ENCODE assay signal across 25 cellular contexts in the genomic region with DNA sequence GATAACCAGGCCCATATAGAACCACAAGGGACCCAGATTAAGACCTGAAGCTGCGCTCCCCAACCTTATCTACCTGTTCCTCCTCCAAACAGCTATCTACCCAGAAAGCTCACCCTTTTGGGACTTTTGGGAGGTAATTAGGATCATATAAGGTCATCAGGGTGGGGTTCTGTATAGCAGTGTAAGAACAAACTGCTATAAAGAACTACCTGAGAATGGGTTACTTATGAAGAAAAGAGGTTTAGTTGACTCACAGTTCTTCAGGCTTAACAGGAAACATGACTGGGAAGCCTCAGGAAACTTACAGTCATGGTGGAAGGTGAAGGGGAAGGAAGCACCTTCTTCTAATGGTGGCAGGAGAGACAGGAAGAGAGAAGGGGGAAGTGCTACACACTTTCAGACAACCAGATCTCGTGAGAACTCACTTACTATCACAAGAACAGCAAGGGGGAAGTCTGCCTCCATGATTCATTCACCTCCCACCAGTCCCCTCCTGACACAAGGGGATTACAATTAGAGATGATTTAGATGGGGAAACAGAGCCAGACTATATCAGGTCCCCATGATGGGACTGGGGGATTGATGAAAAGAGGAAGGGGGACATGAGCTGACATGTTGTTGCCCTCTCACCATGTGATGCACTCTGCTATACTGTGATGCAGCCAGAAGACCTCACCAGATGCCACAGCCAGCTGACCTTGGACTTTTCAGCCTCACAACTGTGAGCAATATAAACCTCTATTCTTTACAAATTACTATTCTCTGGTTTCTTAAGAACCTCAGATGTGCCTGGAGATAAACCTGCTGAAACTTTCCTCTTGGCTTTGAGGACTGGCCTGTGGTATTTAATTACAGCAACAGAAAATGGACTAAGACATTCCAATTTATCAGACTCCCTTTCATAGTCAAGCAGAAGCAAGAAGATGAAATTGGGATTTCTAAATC. TPM values are rescaled to one million over a fixed set of nuclear protein-coding genes. Genes with fewer than 3 reads are reported as not detected.
A peak's percentile ranks its signal among the peaks of the same experiment; 100 is the strongest.
DNase-seq lines count a peak whose midpoint lies in the region; FAIRE-seq and TF ChIP-seq lines count a peak whose summit lies in the region.
"Had no signal": no experiment of that assay in that cellular context is flagged by ENCODE, and none has a peak within 500 bp of the region (broad histone marks: within the 10 kb centered on the region; RNA-seq: fewer than 3 reads in every experiment).

No MANE protein-coding gene starts in this region.

- H3K9ac ChIP-seq in keratinocyte (ENCODE audit: control insufficient read depth, extremely low read depth, insufficient read depth, low read length) = no peak overlapping the region
- H3K9ac ChIP-seq: BLaER1 had no signal

- H3K36me3 Mint-ChIP-seq in CD4-positive, alpha-beta memory T cell = no peaks in the 10 kb centered on the region
- H3K36me3 Mint-ChIP-seq: naive thymus-derived CD8-positive, alpha-beta T cell had no signal

- no peaks in the 10 kb centered on the region for H3K9me3 ChIP-seq in keratinocyte (ENCODE audit: control insufficient read depth, low read depth, low read length)
- no peaks in the 10 kb centered on the region for H3K9me3 ChIP-seq in CD4-positive, alpha-beta memory T cell (ENCODE audit: control insufficient read depth in 1 of 2, low read length in 2 of 2)
- H3K9me3 ChIP-seq: esophagus muscularis mucosa, gastroesophageal sphincter, pancreas, right lobe of liver had no signal

- no peak overlapping the region for H3K4me3 Mint-ChIP-seq in CD4-positive, alpha-beta memory T cell
- H3K4me3 Mint-ChIP-seq: H9; naive thymus-derived CD8-positive, alpha-beta T cell had no signal

- no peak overlapping the region for H3K4me2 ChIP-seq in keratinocyte (ENCODE audit: control insufficient read depth, extremely low read depth, insufficient read depth, low read depth, low read length)
- H3K4me2 ChIP-seq: BLaER1 had no signal

- H4K20me1 ChIP-seq in keratinocyte (ENCODE audit: control insufficient read depth, extremely low read depth, insufficient read depth, low read length) = no peaks in the 10 kb centered on the region
- H4K20me1 ChIP-seq: BLaER1 had no signal

- no peaks in the 10 kb centered on the region for H3K4me1 Mint-ChIP-seq in CD4-positive, alpha-beta memory T cell

- H3K27ac ChIP-seq in keratinocyte (ENCODE audit: control insufficient read depth, insufficient read depth, low read length) = no peak overlapping the region
- H3K27ac ChIP-seq in CD4-positive, alpha-beta memory T cell (ENCODE audit: low read depth, low read length) = no peak overlapping the region
- H3K27ac ChIP-seq: BLaER1, esophagus muscularis mucosa, gastroesophageal sphincter, pancreas, right lobe of liver had no signal

- no peak for TF ChIP-seq CTCF in keratinocyte (optimal IDR thresholded peaks at IDR 0.05 in 1 of 3, IDR thresholded peaks at IDR 0.05 in 1 of 3, conservative IDR thresholded peaks at IDR 0.05 in 1 of 3; ENCODE audit: extremely low read depth in 1 of 3, insufficient read depth in 2 of 3, low read length in 3 of 3)

- FAIRE-seq in GM12891 (lab: Jason Lieb, UNC) = no peak
- peak; percentile 9 for FAIRE-seq in keratinocyte (lab: Jason Lieb, UNC)
- FAIRE-seq: pancreas had no signal

- DNase-seq in NCI-H82 (lab: John Stamatoyannopoulos, UW) (peak; percentile 40), NCI-H82 treated with DMSO at 0.1 percent for 48 hours (lab: John Stamatoyannopoulos, UW; ENCODE audit: unreplicated experiment) (no peak), GM12891 (ENCODE audit: insufficient read length, low spot score) (no peak), SK-N-DZ (ENCODE audit: low spot score) (peak; percentile 93), keratinocyte (ENCODE audit: low read depth, low spot score) (no peak), NCI-H2081 treated with DMSO at 0.1 percent for 48 hours (lab: John Stamatoyannopoulos, UW) (no peak), NCI-H187 treated with DMSO at 0.1 percent for 48 hours (lab: John Stamatoyannopoulos, UW) (no peak)
- DNase-seq in CD4-positive, alpha-beta memory T cell = no peak
- DNase-seq: activated effector memory CD4-positive, alpha-beta T cell treated with anti-CD3 and anti-CD28 coated beads, Interleukin-2, amount 50 U/mL, for 16 hours; effector memory CD4-positive, alpha-beta T cell; GF-D8; H9; left cardiac atrium; mesendoderm; MM.1S; naive thymus-derived CD8-positive, alpha-beta T cell; NCI-H2029 treated with DMSO at 0.1 percent for 48 hours; pancreas; right lobe of liver; stimulated activated CD4-positive, alpha-beta T cell treated with anti-CD3 and anti-CD28 coated beads, Interleukin-15, amount 100 ng/mL, for 24 hours; stimulated activated naive CD4-positive, alpha-beta T cell; trophoblast cell had no signal

- intact Hi-C loops in CD4-positive, alpha-beta memory T cell (cut with micrococcal nuclease) = no loop called here

- no peaks in the 10 kb centered on the region for H3K27me3 ChIP-seq in keratinocyte (ENCODE audit: control insufficient read depth, extremely low read depth, insufficient read depth, low read length)
- H3K27me3 ChIP-seq in CD4-positive, alpha-beta memory T cell (ENCODE audit: insufficient read depth, low read length) = no peaks in the 10 kb centered on the region
- H3K27me3 ChIP-seq: BLaER1, esophagus muscularis mucosa, gastroesophageal sphincter, pancreas, right lobe of liver had no signal

- peak overlapping the region in 2 of 7 donors; percentile 29 to 71 for H3K27ac Mint-ChIP-seq in CD4-positive, alpha-beta memory T cell
- H3K27ac Mint-ChIP-seq: H9 had no signal

- H3K4me3 ChIP-seq in keratinocyte (ENCODE audit: control insufficient read depth in 2 of 3, extremely low read depth in 1 of 3, insufficient read depth in 2 of 3, low read depth in 1 of 3, low read length in 3 of 3) = no peak overlapping the region
- no peak overlapping the region for H3K4me3 ChIP-seq in CD4-positive, alpha-beta memory T cell (ENCODE audit: low read length in 2 of 2)
- H3K4me3 ChIP-seq: BLaER1, esophagus muscularis mucosa, gastroesophageal sphincter, pancreas, right lobe of liver had no signal

- H3K9me3 Mint-ChIP-seq in CD4-positive, alpha-beta memory T cell = peaks cover 0 to 5% (median 0%) of the 10 kb centered on the region in 8 donors
- H3K9me3 Mint-ChIP-seq: H9 had no signal

- TF ChIP-seq POLR2A in GM12891 (IDR thresholded peaks at IDR 0.05; ENCODE audit: low read depth, low read length) = no peak

- H3K79me2 ChIP-seq in keratinocyte (ENCODE audit: control insufficient read depth, insufficient read depth, low read length) = no peaks in the 10 kb centered on the region

- H3K9me1 ChIP-seq in keratinocyte (ENCODE audit: control insufficient read depth, extremely low read depth, insufficient read depth, low read length) = no peaks in the 10 kb centered on the region

- no peak overlapping the region for H2AFZ ChIP-seq in keratinocyte (ENCODE audit: control insufficient read depth, low read length)

- H3K4me1 ChIP-seq in keratinocyte (ENCODE audit: control insufficient read depth, extremely low read depth, insufficient read depth, low read length) = no peaks in the 10 kb centered on the region
- no peaks in the 10 kb centered on the region for H3K4me1 ChIP-seq in CD4-positive, alpha-beta memory T cell (ENCODE audit: insufficient read depth, low read length)
- H3K4me1 ChIP-seq: esophagus muscularis mucosa, gastroesophageal sphincter, pancreas, right lobe of liver had no signal

- dilution Hi-C loops in keratinocyte (cut with MboI; ENCODE audit: extremely low pct_ligation_motif_present, low sequenced_read_pairs) = no loop called here

- H3K36me3 ChIP-seq in keratinocyte (ENCODE audit: control insufficient read depth in 2 of 2, extremely low read depth in 1 of 2, insufficient read depth in 2 of 2, low read length in 2 of 2) = no peaks in the 10 kb centered on the region
- no peaks in the 10 kb centered on the region for H3K36me3 ChIP-seq in CD4-positive, alpha-beta memory T cell (ENCODE audit: insufficient read depth, low read length)
- H3K36me3 ChIP-seq: BLaER1, esophagus muscularis mucosa, gastroesophageal sphincter, pancreas, right lobe of liver had no signal

- H3K27me3 Mint-ChIP-seq in CD4-positive, alpha-beta memory T cell = no peaks in the 10 kb centered on the region
- H3K27me3 Mint-ChIP-seq: naive thymus-derived CD8-positive, alpha-beta T cell had no signal

- CTCF ChIA-PET in CD4-positive, alpha-beta memory T cell (lab: Charles Lee; ENCODE audit: partially characterized antibody) = no interaction called here

- POLR2A ChIA-PET in CD4-positive, alpha-beta memory T cell (lab: Charles Lee; ENCODE audit: partially characterized antibody) = no interaction called here

TF ChIP-seq in GM12891, 5 proteins besides CTCF, POLR2A, EP300 and RAD21:
- TF ChIP-seq POLR2AphosphoS5 (IDR thresholded peaks at IDR 0.05; ENCODE audit: low read depth, low read length) = no peak
- TF ChIP-seq TAF1 (IDR thresholded peaks at IDR 0.05; ENCODE audit: low read depth, low read length) = no peak
- TF ChIP-seq PAX5 (IDR thresholded peaks at IDR 0.05; ENCODE audit: insufficient read depth, low read length, severe bottlenecking) = no peak
- no peak for TF ChIP-seq POU2F2 (IDR thresholded peaks at IDR 0.05; ENCODE audit: low read depth, low read length)
- TF ChIP-seq SPI1 (IDR thresholded peaks at IDR 0.05; ENCODE audit: low read depth, low read length) = 0 out of 2 replicates have a peak, but pooled peaks have one; percentile 0

RNA-seq across cellular contexts. Expression of a gene that starts 15.3 kb away (rescaled TPM):
- 0.01 TPM for polyA plus RNA-seq in GM12891 (2012; ENCODE audit: low read depth, missing spikeins)
- polyA plus RNA-seq in SK-N-DZ (2014; cell fraction: cytosol; rRNA removed) = 2.0 and 2.2 TPM in 2 replicates
- 1.3 and 1.7 TPM in 2 replicates for polyA plus RNA-seq in SK-N-DZ (2014; cell fraction: nucleus; rRNA removed)
- polyA plus RNA-seq in keratinocyte = 0.15 to 0.71 TPM (median 0.40 TPM) in 3 replicates
- polyA plus RNA-seq in keratinocyte (2011; ENCODE audit: low read depth) = 1.9 TPM
- polyA plus RNA-seq in keratinocyte (2011; cell fraction: cytosol; rRNA removed) = 0.27 and 0.36 TPM in 2 replicates
- 0.63 and 1.6 TPM in 2 replicates for polyA plus RNA-seq in keratinocyte (2011; cell fraction: nucleus; rRNA removed)
- polyA plus RNA-seq in keratinocyte (2012; ENCODE audit: low replicate concordance) = 0.62 and 0.93 TPM in 2 replicates
- 0.92 to 3.3 TPM (median 1.2 TPM) in 3 replicates for polyA minus RNA-seq in keratinocyte
- 1.3 TPM for polyA minus RNA-seq in keratinocyte (2011; cell fraction: cytosol; rRNA and poly(A)+ RNA removed)
- 2.7 and 2.8 TPM in 2 replicates for polyA minus RNA-seq in keratinocyte (2011; cell fraction: nucleus; rRNA and poly(A)+ RNA removed)
- under 1 TPM; 0.67 to 0.84 TPM for total RNA-seq in CD4-positive, alpha-beta memory T cell
- polyA plus RNA-seq in CD4-positive, alpha-beta memory T cell = under 1 TPM; 0.02 to 0.09 TPM

Comparison
In these comparisons a context has a peak if more than half of its experiments do, and no peak if none do; other contexts are left out.
1. DNase-seq: peak in NCI-H82 (single experiment) and SK-N-DZ (single experiment); none in NCI-H82 treated with DMSO at 0.1 percent for 48 hours (single experiment), GM12891 (single experiment), keratinocyte (single experiment), NCI-H2081 treated with DMSO at 0.1 percent for 48 hours (single experiment), CD4-positive, alpha-beta memory T cell (0 of 5) and NCI-H187 treated with DMSO at 0.1 percent for 48 hours (single experiment).